Comparison of ENCODE assay signal across 9 cellular contexts in genomic region chr4:109994415-109994827, GRCh38.
DNase-seq lines count a peak whose midpoint lies in the region; ATAC-seq and TF ChIP-seq lines count a peak whose summit lies in the region.
"Had no signal": no experiment of that assay in that cellular context is flagged by ENCODE, and none has a peak within 500 bp of the region (broad histone marks: within the 10 kb centered on the region; RNA-seq: fewer than 3 reads in every experiment).

No MANE protein-coding gene starts in this region.

- H3K36me3 ChIP-seq in vagina (no peaks in the 10 kb centered on the region), mesenchymal stem cell (ENCODE audit: control insufficient read depth in 1 of 2, insufficient read depth in 2 of 2, low read depth in 1 of 2, low read length in 2 of 2) (no peaks in the 10 kb centered on the region)

- H3K23ac ChIP-seq in mesenchymal stem cell (ENCODE audit: low read length in 2 of 2) = no peak overlapping the region

- no peak overlapping the region for H3K27ac Mint-ChIP-seq in activated naive CD8-positive, alpha-beta T cell treated with anti-CD3 and anti-CD28 coated beads, Interleukin-2, amount 10 ng/mL, durations not matched to agents 7 days and 5 days
- no peak overlapping the region for H3K27ac Mint-ChIP-seq in activated CD4-positive, alpha-beta T cell treated with anti-CD3 and anti-CD28 coated beads, Interleukin-2, amount 10 ng/mL, durations not matched to agents 7 days and 5 days
- H3K27ac Mint-ChIP-seq: activated T-cell treated with anti-CD3 and anti-CD28 coated beads, Interleukin-2, amount 50 U/mL, for 24 hours had no signal

- H3K36me3 Mint-ChIP-seq in activated naive CD8-positive, alpha-beta T cell treated with anti-CD3 and anti-CD28 coated beads, Interleukin-2, amount 10 ng/mL, durations not matched to agents 7 days and 5 days = peaks cover 3% of the 10 kb centered on the region
- H3K36me3 Mint-ChIP-seq in activated CD4-positive, alpha-beta T cell treated with anti-CD3 and anti-CD28 coated beads, Interleukin-2, amount 10 ng/mL, durations not matched to agents 7 days and 5 days (ENCODE audit: low read depth) = no peaks in the 10 kb centered on the region

- H2BK120ac ChIP-seq in mesenchymal stem cell (ENCODE audit: low read depth, low read length) = no peak overlapping the region

- H2BK5ac ChIP-seq in mesenchymal stem cell (ENCODE audit: low read depth, low read length, poor library complexity, severe bottlenecking) = no peak overlapping the region

- no peak overlapping the region for H2BK12ac ChIP-seq in mesenchymal stem cell (ENCODE audit: low read length in 2 of 2)

- H3K9me3 Mint-ChIP-seq in activated naive CD8-positive, alpha-beta T cell treated with anti-CD3 and anti-CD28 coated beads, Interleukin-2, amount 10 ng/mL, durations not matched to agents 7 days and 5 days = no peaks in the 10 kb centered on the region
- no peaks in the 10 kb centered on the region for H3K9me3 Mint-ChIP-seq in activated CD4-positive, alpha-beta T cell treated with anti-CD3 and anti-CD28 coated beads, Interleukin-2, amount 10 ng/mL, durations not matched to agents 7 days and 5 days
- H3K9me3 Mint-ChIP-seq: activated T-cell treated with anti-CD3 and anti-CD28 coated beads, Interleukin-2, amount 50 U/mL, for 24 hours had no signal

- WGBS in mesenchymal stem cell = 86% methylated on average over 3 of the region's 4 CpGs

- H4K91ac ChIP-seq in mesenchymal stem cell (ENCODE audit: low read length) = no peak overlapping the region

- H3K27ac ChIP-seq in vagina = no peak overlapping the region
- no peak overlapping the region for H3K27ac ChIP-seq in mesenchymal stem cell (ENCODE audit: low read length, poor library complexity, severe bottlenecking)

- CTCF ChIA-PET in activated CD4-positive, alpha-beta T cell treated with anti-CD3 and anti-CD28 coated beads, Interleukin-2, amount 10 ng/mL, durations not matched to agents 7 days and 5 days (lab: Charles Lee) = interaction anchor here (2.1 kb wide), 1 partner anchor 522 kb away, joined by 6 read pairs; no protein-coding TSS in a partner anchor

- peaks cover 2% of the 10 kb centered on the region for H3K27me3 Mint-ChIP-seq in activated naive CD8-positive, alpha-beta T cell treated with anti-CD3 and anti-CD28 coated beads, Interleukin-2, amount 10 ng/mL, durations not matched to agents 7 days and 5 days
- peaks cover 5% of the 10 kb centered on the region for H3K27me3 Mint-ChIP-seq in activated CD4-positive, alpha-beta T cell treated with anti-CD3 and anti-CD28 coated beads, Interleukin-2, amount 10 ng/mL, durations not matched to agents 7 days and 5 days

- H3K4me3 ChIP-seq in vagina = no peak overlapping the region
- no peak overlapping the region for H3K4me3 ChIP-seq in mesenchymal stem cell (ENCODE audit: insufficient read depth in 1 of 2, low read depth in 1 of 2, low read length in 2 of 2)

- peak overlapping the region; percentile 16 for H3K4me3 Mint-ChIP-seq in activated naive CD8-positive, alpha-beta T cell treated with anti-CD3 and anti-CD28 coated beads, Interleukin-2, amount 10 ng/mL, durations not matched to agents 7 days and 5 days
- no peak overlapping the region for H3K4me3 Mint-ChIP-seq in activated CD4-positive, alpha-beta T cell treated with anti-CD3 and anti-CD28 coated beads, Interleukin-2, amount 10 ng/mL, durations not matched to agents 7 days and 5 days
- H3K4me3 Mint-ChIP-seq: activated T-cell treated with anti-CD3 and anti-CD28 coated beads, Interleukin-2, amount 50 U/mL, for 24 hours had no signal

- H3K27me3 ChIP-seq in vagina (no peaks in the 10 kb centered on the region), mesenchymal stem cell (ENCODE audit: control insufficient read depth in 1 of 2, insufficient read depth in 1 of 2, low read length in 2 of 2) (peaks cover 0 to 4% of the 10 kb centered on the region in 2 experiments)

- no peak overlapping the region for H3K4me2 ChIP-seq in mesenchymal stem cell (ENCODE audit: low read length, poor library complexity, severe bottlenecking)

- H3K4ac ChIP-seq in mesenchymal stem cell (ENCODE audit: low read depth in 1 of 2, low read length in 2 of 2) = no peak overlapping the region

- POLR2A ChIA-PET in activated naive CD8-positive, alpha-beta T cell treated with anti-CD3 and anti-CD28 coated beads, Interleukin-2, amount 10 ng/mL, durations not matched to agents 7 days and 5 days (lab: Charles Lee) = no interaction called here
- POLR2A ChIA-PET in activated CD4-positive, alpha-beta T cell treated with anti-CD3 and anti-CD28 coated beads, Interleukin-2, amount 10 ng/mL, durations not matched to agents 7 days and 5 days (lab: Charles Lee) = no interaction called here

- no peaks in the 10 kb centered on the region for H3K79me1 ChIP-seq in mesenchymal stem cell (replicated peaks; ENCODE audit: low read length, poor library complexity, severe bottlenecking)

- H3K18ac ChIP-seq in mesenchymal stem cell (ENCODE audit: low read depth in 1 of 2, low read length in 2 of 2) = no peak overlapping the region

- ATAC-seq in GM18867 (IDR thresholded peaks at IDR 0.05; ENCODE audit: unreplicated experiment) (peak; percentile 75), GM21576 (IDR thresholded peaks at IDR 0.05; ENCODE audit: unreplicated experiment) (peak; percentile 66), HG03378 (IDR thresholded peaks at IDR 0.05; ENCODE audit: unreplicated experiment) (peak; percentile 78)
- ATAC-seq in activated naive CD8-positive, alpha-beta T cell treated with anti-CD3 and anti-CD28 coated beads, Interleukin-2, amount 10 ng/mL, durations not matched to agents 7 days and 5 days (ENCODE audit: low read depth) = peak; percentile 59

- H3K4me1 Mint-ChIP-seq in activated naive CD8-positive, alpha-beta T cell treated with anti-CD3 and anti-CD28 coated beads, Interleukin-2, amount 10 ng/mL, durations not matched to agents 7 days and 5 days = peaks cover 20% of the 10 kb centered on the region
- H3K4me1 Mint-ChIP-seq in activated CD4-positive, alpha-beta T cell treated with anti-CD3 and anti-CD28 coated beads, Interleukin-2, amount 10 ng/mL, durations not matched to agents 7 days and 5 days = peaks cover 23% of the 10 kb centered on the region

- H3K9me3 ChIP-seq in vagina (no peaks in the 10 kb centered on the region), mesenchymal stem cell (ENCODE audit: control insufficient read depth, low read length) (no peaks in the 10 kb centered on the region)

- no peak for TF ChIP-seq POLR2A in vagina (IDR thresholded peaks at IDR 0.05)

- H4K8ac ChIP-seq in mesenchymal stem cell (ENCODE audit: low read length) = no peak overlapping the region

- no peak for TF ChIP-seq CTCF in vagina (IDR thresholded peaks at IDR 0.05)

- H2AFZ ChIP-seq in mesenchymal stem cell (ENCODE audit: low read depth, low read length) = no peak overlapping the region

- peak overlapping the region in 1 of 2 experiments; percentile 42 for H3K14ac ChIP-seq in mesenchymal stem cell (ENCODE audit: low read length in 2 of 2)

- intact Hi-C loops in vagina (cut with DNase I) = no loop called here

- H3K9ac ChIP-seq in mesenchymal stem cell (ENCODE audit: low read length) = no peak overlapping the region

- H2AK5ac ChIP-seq in mesenchymal stem cell (ENCODE audit: low read length, severe bottlenecking) = no peak overlapping the region

- no peak overlapping the region for H2BK15ac ChIP-seq in mesenchymal stem cell (ENCODE audit: low read depth, poor library complexity, severe bottlenecking)

- H3K4me1 ChIP-seq in vagina (peaks cover 12% of the 10 kb centered on the region), mesenchymal stem cell (ENCODE audit: control insufficient read depth, insufficient read depth, low read depth, low read length) (no peaks in the 10 kb centered on the region)

- DNase-seq in activated naive CD8-positive, alpha-beta T cell treated with anti-CD3 and anti-CD28 coated beads, Interleukin-2, amount 10 ng/mL, durations not matched to agents 7 days and 5 days = no peak
- DNase-seq in vagina (ENCODE audit: extremely low spot score in 2 of 2) (no peak), DMS 273 treated with DMSO at 0.1 percent for 48 hours (lab: John Stamatoyannopoulos, UW) (no peak), mesenchymal stem cell (no peak)
- DNase-seq in activated CD4-positive, alpha-beta T cell treated with anti-CD3 and anti-CD28 coated beads, Interleukin-2, amount 10 ng/mL, durations not matched to agents 7 days and 5 days = no peak
- DNase-seq: activated T-cell treated with anti-CD3 and anti-CD28 coated beads, Interleukin-2, amount 50 U/mL, for 24 hours had no signal
